ENCODE assay signal across 10 cellular contexts in genomic region chr7:93115796-93116195, GRCh38. TPM values are rescaled to one million over a fixed set of nuclear protein-coding genes. Genes with fewer than 3 reads are reported as not detected.
A peak's percentile ranks its signal among the peaks of the same experiment; 100 is the strongest.
DNase-seq lines count a peak whose midpoint lies in the region; ATAC-seq and TF ChIP-seq lines count a peak whose summit lies in the region.
"Had no signal": no experiment of that assay in that cellular context is flagged by ENCODE, and none has a peak within 500 bp of the region (broad histone marks: within the 10 kb centered on the region; RNA-seq: fewer than 3 reads in every experiment).

No MANE protein-coding gene starts in this region.

- TF ChIP-seq CTCF in GM06990 (IDR thresholded peaks at IDR 0.05; ENCODE audit: insufficient read depth, low read length, poor library complexity, severe bottlenecking) = no peak
- no peak for TF ChIP-seq CTCF in activated B cell treated with CpG ODN at 0.5 μM for 24 hours (IDR thresholded peaks at IDR 0.05)
- no peak for TF ChIP-seq CTCF in fibroblast of lung (conservative IDR thresholded peaks at IDR 0.05 in 1 of 2, IDR thresholded peaks at IDR 0.05 in 1 of 2; ENCODE audit: low read depth in 1 of 2, low read length in 2 of 2)
- no peak for TF ChIP-seq CTCF in gastroesophageal sphincter (IDR thresholded peaks at IDR 0.05)

- H3K4me3 ChIP-seq in GM06990 (replicated peaks; ENCODE audit: low read depth, low read length) (peak overlapping the region; percentile 20; the same call in 1 of the 2 replicates), fibroblast of lung (replicated peaks in 1 of 4; ENCODE audit: control extremely low read depth in 1 of 4, insufficient read depth in 1 of 4, low read depth in 3 of 4, low read length in 4 of 4) (peak overlapping the region; percentile 1 to 76 (median 44)), gastroesophageal sphincter (no peak overlapping the region)

- H3K9ac ChIP-seq in fibroblast of lung (ENCODE audit: insufficient read depth, low read length) = no peak overlapping the region

- peak overlapping the region; percentile 86 for H3K27ac ChIP-seq in fibroblast of lung (ENCODE audit: insufficient read depth, low read length)
- no peak overlapping the region for H3K27ac ChIP-seq in gastroesophageal sphincter
- H3K27ac ChIP-seq: tibial artery had no signal

- intact Hi-C loops in activated B cell treated with CpG ODN at 0.5 μM for 24 hours (cut with micrococcal nuclease) = loop anchor here (5.0 to 10.0 kb wide), 2 partner anchors 278 to 1171 kb away; partner anchors contain the start of genes AKAP9 and CDK6

- peak overlapping the region; percentile 40 for H2AFZ ChIP-seq in fibroblast of lung (ENCODE audit: low read length)

- no peak for TF ChIP-seq EP300 in gastroesophageal sphincter (IDR thresholded peaks at IDR 0.05)

- CTCF ChIA-PET in activated B cell treated with CpG ODN at 0.5 μM for 24 hours (lab: Charles Lee) = no interaction called here

- 76 to 88% methylated on average over 7 of the region's 7 CpGs for WGBS in gastroesophageal sphincter (ENCODE audit: low coverage in 1 of 2), 2 donors

- no peak for ATAC-seq in activated B cell treated with CpG ODN at 0.5 μM for 24 hours (ENCODE audit: low read depth)
- no peak for ATAC-seq in gastroesophageal sphincter

- H3K36me3 Mint-ChIP-seq in activated B cell treated with CpG ODN at 0.5 μM for 24 hours (ENCODE audit: low read depth) = peaks cover 56% of the 10 kb centered on the region

- peaks cover 52% of the 10 kb centered on the region for H3K4me1 Mint-ChIP-seq in activated B cell treated with CpG ODN at 0.5 μM for 24 hours

- DNase-seq in A172 (ENCODE audit: low spot score) = peak; percentile 76
- no peak for DNase-seq in GM06990 (ENCODE audit: extremely low read depth, insufficient read length)
- no peak for DNase-seq in activated B cell treated with CpG ODN at 0.5 μM for 24 hours
- DNase-seq in fibroblast of lung (ENCODE audit: low read depth in 2 of 2) = peak; percentile 63 to 79
- DNase-seq in DMS53 (lab: John Stamatoyannopoulos, UW) = no peak
- DNase-seq in NCI-H1105 treated with DMSO at 0.1 percent for 48 hours (lab: John Stamatoyannopoulos, UW) = no peak
- DNase-seq in NCI-H82 treated with DMSO at 0.1 percent for 48 hours (lab: John Stamatoyannopoulos, UW; ENCODE audit: unreplicated experiment) = no peak
- DNase-seq: activated CD4-positive, CD25-positive, alpha-beta regulatory T cell; tibial artery had no signal

- H3K4me1 ChIP-seq in fibroblast of lung (ENCODE audit: control insufficient read depth, extremely low read depth, insufficient read depth, low read length) (peaks cover 7% of the 10 kb centered on the region), gastroesophageal sphincter (peaks cover 0 to 11% (median 3%) of the 10 kb centered on the region in 3 donors)

- H3K27me3 Mint-ChIP-seq in activated B cell treated with CpG ODN at 0.5 μM for 24 hours = no peaks in the 10 kb centered on the region

- TF ChIP-seq POLR2A in gastroesophageal sphincter (IDR thresholded peaks at IDR 0.05) = no peak

- H3K36me3 ChIP-seq in GM06990 (ENCODE audit: control insufficient read depth, insufficient read depth, low read length) (no peaks in the 10 kb centered on the region), fibroblast of lung (ENCODE audit: control insufficient read depth, insufficient read depth, low read length) (no peaks in the 10 kb centered on the region), gastroesophageal sphincter (peaks cover 0 to 11% of the 10 kb centered on the region in 2 donors)

- H4K20me1 ChIP-seq in fibroblast of lung (ENCODE audit: control insufficient read depth, extremely low read depth, insufficient read depth, low read length) = no peaks in the 10 kb centered on the region

- H3K27me3 ChIP-seq in GM06990 (replicated peaks; ENCODE audit: control insufficient read depth, insufficient read depth, low read length) (no peaks in the 10 kb centered on the region), fibroblast of lung (ENCODE audit: control insufficient read depth, insufficient read depth, low read length) (no peaks in the 10 kb centered on the region), gastroesophageal sphincter (no peaks in the 10 kb centered on the region)
- H3K27me3 ChIP-seq: tibial artery had no signal

- POLR2A ChIA-PET in activated B cell treated with CpG ODN at 0.5 μM for 24 hours (lab: Charles Lee) = interaction anchor here (0.7 to 2.4 kb wide), 2 partner anchors 155 to 587 kb away, joined by 3 to 6 read pairs; partner anchors contain the start of genes PEX1 and RBM48

- H3K4me3 Mint-ChIP-seq in activated B cell treated with CpG ODN at 0.5 μM for 24 hours = peak overlapping the region; percentile 79

- no peak overlapping the region for H3K27ac Mint-ChIP-seq in activated B cell treated with CpG ODN at 0.5 μM for 24 hours

- H3K9me3 ChIP-seq in fibroblast of lung (ENCODE audit: control insufficient read depth, insufficient read depth, low read depth, low read length) (no peaks in the 10 kb centered on the region), gastroesophageal sphincter (peaks cover 0 to 25% (median 0%) of the 10 kb centered on the region in 3 donors)

- H3K79me2 ChIP-seq in fibroblast of lung (ENCODE audit: control insufficient read depth, insufficient read depth, low read length) = peaks cover 8% of the 10 kb centered on the region

- H3K4me2 ChIP-seq in fibroblast of lung (ENCODE audit: extremely low read depth, insufficient read depth, low read length) = peak overlapping the region; percentile 87

- H3K9me3 Mint-ChIP-seq in activated B cell treated with CpG ODN at 0.5 μM for 24 hours = peaks cover 15% of the 10 kb centered on the region

RNA-seq across cellular contexts. Expression of gene SAMD9, which starts 2.0 kb away (rescaled TPM):
- 24.1 TPM in 2 replicates for total RNA-seq in A172 (2014; rRNA removed; shearing (Covaris generic))
- total RNA-seq in activated B cell treated with CpG ODN at 0.5 μM for 24 hours (24.4 and 26.3 TPM in 2 replicates), fibroblast of lung (14.6 and 19.2 TPM in 2 replicates), gastroesophageal sphincter (10 to 100 TPM in 1 of 4 donors, 1 to 10 TPM in 3; 2.4 to 12.2 (median 5.0) TPM)
- 10.1 and 10.8 TPM in 2 replicates for polyA plus RNA-seq in fibroblast of lung
- polyA plus RNA-seq in fibroblast of lung (2012) = 7.3 TPM in 2 replicates
- polyA minus RNA-seq in fibroblast of lung (ENCODE audit: low replicate concordance) = 0.07 and 0.71 TPM in 2 replicates

RNA-seq across cellular contexts. Expression of gene SAMD9L, which starts 32.4 kb away (rescaled TPM):
- total RNA-seq in A172 (2014; rRNA removed; shearing (Covaris generic)) = 28.4 and 37.7 TPM in 2 replicates
- 34.1 and 43.3 TPM in 2 replicates for total RNA-seq in activated B cell treated with CpG ODN at 0.5 μM for 24 hours
- total RNA-seq in fibroblast of lung = 15.7 and 23.9 TPM in 2 replicates
- polyA plus RNA-seq in fibroblast of lung = 8.6 and 11.8 TPM in 2 replicates
- 8.5 and 10.4 TPM in 2 replicates for polyA plus RNA-seq in fibroblast of lung (2012)
- 0.56 and 1.9 TPM in 2 replicates for polyA minus RNA-seq in fibroblast of lung (ENCODE audit: low replicate concordance)
- 1 to 10 TPM; 4.4 to 6.7 (median 5.4) TPM for total RNA-seq in gastroesophageal sphincter

Comparison
In these comparisons a context has a peak if more than half of its experiments do, and no peak if none do; other contexts are left out.
1. DNase-seq: peak in A172 (single experiment) and fibroblast of lung (2 of 2); none in GM06990 (single experiment), activated B cell treated with CpG ODN at 0.5 μM for 24 hours (single experiment), DMS53 (single experiment), NCI-H1105 treated with DMSO at 0.1 percent for 48 hours (single experiment) and NCI-H82 treated with DMSO at 0.1 percent for 48 hours (single experiment).
2. H3K4me3 ChIP-seq: peak in GM06990 (single experiment) and fibroblast of lung (4 of 4); none in gastroesophageal sphincter (0 of 2).